Comparison of ENCODE assay signal across 8 cellular contexts in genomic region chr19:5790573-5791520, GRCh38. TPM values are rescaled to one million over a fixed set of nuclear protein-coding genes. Genes with fewer than 3 reads are reported as not detected.
DNase-seq lines count a peak whose midpoint lies in the region; ATAC-seq and TF ChIP-seq lines count a peak whose summit lies in the region.

Gene DUS3L (minus strand): TSS chr19:5791163. CDS start chr19:5791141, 22 bp downstream.

- TF ChIP-seq EP300 in upper lobe of left lung (IDR thresholded peaks at IDR 0.05): peak in 1 of 4 donors; percentile 4

- peak; percentile 90 for ATAC-seq in HG02870 (IDR thresholded peaks at IDR 0.05; ENCODE audit: unreplicated experiment)
- peak; percentile 96 to 99 (median 98) for ATAC-seq in heart right ventricle
- peak; percentile 97 to 99 for ATAC-seq in upper lobe of left lung (ENCODE audit: low FRiP score in 2 of 2)

- H3K9me3 ChIP-seq in heart right ventricle: no peaks in the 10 kb centered on the region
- H3K9me3 ChIP-seq in upper lobe of left lung: no peaks in the 10 kb centered on the region

- TF ChIP-seq CTCF in GM13976 (IDR thresholded peaks at IDR 0.05; ENCODE audit: borderline replicate concordance, control extremely low read depth, extremely low read depth, insufficient read depth, missing control alignments): no peak
- no peak for TF ChIP-seq CTCF in heart right ventricle (IDR thresholded peaks at IDR 0.05)
- peak in 4 of 6 experiments; percentile 4 to 48 (median 18) for TF ChIP-seq CTCF in upper lobe of left lung (IDR thresholded peaks at IDR 0.05)

- intact Hi-C loops in T-helper 1 cell treated with Interleukin-12 subunit alpha and Interleukin-12 subunit beta and Interleukin-4 antibody, amounts not matched to agents 30 ng/mL and 1 ng/mL, for 36 hours (cut with micrococcal nuclease): loop anchor here (1.0 to 2.0 kb wide), 14 partner anchors 13 to 1320 kb away; partner anchors contain the start of genes ALKBH7, CATSPERD, CLPP and FEM1A
- intact Hi-C loops in heart right ventricle (cut with DNase I) (loop anchor here in 3 of 10 donors (1.0 to 5.0 kb wide), 4 partner anchors 70 to 187 kb away; partner anchors contain the start of genes SAFB (in 2 of the 3), SAFB2 (in 2 of the 3), CATSPERD (in 1 of the 3) and LONP1 (in 1 of the 3)), posterior cingulate gyrus (cut with DNase I) (loop anchor here (2.0 to 5.0 kb wide), 3 partner anchors 69 to 111 kb away; partner anchors contain the start of genes CATSPERD, HSD11B1L, LONP1 and MICOS13)

- H3K27ac ChIP-seq in heart right ventricle: peak within 1 kb of the TSS; percentile 85 to 100 (median 97)
- H3K27ac ChIP-seq in upper lobe of left lung: peak within 1 kb of the TSS; percentile 94 to 99 (median 98)

- in situ Hi-C loops in GM13976 (cut with MboI; ENCODE audit: low sequenced_read_pairs, unreplicated experiment): no loop called here

- peak in 3 of 4 donors; percentile 61 to 90 (median 82) for TF ChIP-seq POLR2A in upper lobe of left lung (IDR thresholded peaks at IDR 0.05)

- H3K4me3 ChIP-seq in heart right ventricle (peak within 1 kb of the TSS; percentile 65 to 92 (median 84)), upper lobe of left lung (peak within 1 kb of the TSS; percentile 63 to 93 (median 88))

- H3K36me3 ChIP-seq in heart right ventricle: peaks cover 13 to 43% (median 39%) of the 10 kb centered on the region in 9 donors
- H3K36me3 ChIP-seq in upper lobe of left lung: peaks cover 28 to 43% (median 42%) of the 10 kb centered on the region in 4 donors

- 10% methylated on average over 71 of the region's 71 CpGs for WGBS in heart right ventricle, 2 donors
- WGBS in upper lobe of left lung, 2 donors: 11 to 19% methylated on average over 39 to 69 of the region's 71 CpGs

- H3K4me1 ChIP-seq in heart right ventricle (peaks cover 2 to 9% (median 6%) of the 10 kb centered on the region in 9 donors), upper lobe of left lung (peaks cover 6 to 8% (median 7%) of the 10 kb centered on the region in 4 donors)

- DNase-seq in GM13976 (ENCODE audit: low spot score): peak; percentile 99
- peak; percentile 78 for DNase-seq in NCI-H146 treated with DMSO at 0.1 percent for 48 hours (lab: John Stamatoyannopoulos, UW; ENCODE audit: unreplicated experiment)
- peak; percentile 99 for DNase-seq in amniotic epithelial cell (ENCODE audit: low read depth)
- DNase-seq in heart right ventricle: peak; percentile 95 to 96
- peak; percentile 93 to 99 (median 96) for DNase-seq in posterior cingulate gyrus
- DNase-seq in upper lobe of left lung: peak; percentile 98

- H3K27me3 ChIP-seq in heart right ventricle (no peaks in the 10 kb centered on the region), upper lobe of left lung (no peaks in the 10 kb centered on the region)

RNA-seq across cellular contexts. Expression of gene DUS3L, which starts in this region (rescaled TPM):
- total RNA-seq in T-helper 1 cell treated with Interleukin-12 subunit alpha and Interleukin-12 subunit beta and Interleukin-4 antibody, amounts not matched to agents 30 ng/mL and 1 ng/mL, for 36 hours: 48.8 and 53.7 TPM in 2 replicates
- total RNA-seq in heart right ventricle: 10 to 100 TPM; 11.5 to 27.8 (median 14.2) TPM
- polyA plus RNA-seq in heart right ventricle: 10 to 100 TPM; 22.7 to 37.7 TPM
- 10 to 100 TPM; 31.4 to 88.0 (median 43.1) TPM for total RNA-seq in upper lobe of left lung

Comparison
In these comparisons a context has a peak if more than half of its experiments do, and no peak if none do; other contexts are left out.
1. Peak in every context shown above with its lines: DNase-seq, ATAC-seq, H3K4me3 ChIP-seq and H3K27ac ChIP-seq.
2. CTCF ChIP-seq: peak in upper lobe of left lung (4 of 6); none in GM13976 (single experiment) and heart right ventricle (0 of 9).